In genomic region chr1:63274371-63274770, GRCh38 we compare ENCODE assay signal across 3 cellular contexts.
TF ChIP-seq lines count a peak whose summit lies in the region.

No MANE protein-coding gene starts in this region.

TF ChIP-seq in HepG2, 621 proteins besides CTCF, POLR2A, EP300 and RAD21:
- peak; percentile 80 to 91 for TF ChIP-seq MAFK (conservative IDR thresholded peaks at IDR 0.05 in 1 of 2, IDR thresholded peaks at IDR 0.05 in 1 of 2; ENCODE audit: low read length in 2 of 2)
- TF ChIP-seq ZNF34 (CRISPR knock-in tag; IDR thresholded peaks at IDR 0.05; ENCODE audit: borderline replicate concordance) = no peak
- peak; percentile 87 for TF ChIP-seq MAFF (IDR thresholded peaks at IDR 0.05; ENCODE audit: low read depth, low read length)
TF ChIP-seq in HepG2: peak in this region for 2.

TF ChIP-seq in IMR-90, 13 proteins besides CTCF, POLR2A, EP300 and RAD21:
- peak; percentile 86 for TF ChIP-seq MAFK (IDR thresholded peaks at IDR 0.05; ENCODE audit: low read depth, low read length)
- TF ChIP-seq CEBPB (IDR thresholded peaks at IDR 0.05; ENCODE audit: low read depth, low read length) = no peak

TF ChIP-seq in K562, 482 proteins besides CTCF, POLR2A, EP300 and RAD21:
- TF ChIP-seq HMGXB4 (CRISPR knock-in tag; IDR thresholded peaks at IDR 0.05) (no peak), MAFK (IDR thresholded peaks at IDR 0.05; ENCODE audit: low read length) (peak; percentile 45; the same call in 1 of the 2 replicates), ZNF316 (IDR thresholded peaks at IDR 0.05) (peak; percentile 83), ATF3 (IDR thresholded peaks at IDR 0.05) (no peak), ATF3 (CRISPR knock-in tag; conservative IDR thresholded peaks at IDR 0.05) (no peak), C11orf30 (IDR thresholded peaks at IDR 0.05; ENCODE audit: low read depth) (peak; percentile 50), MAFG (tag; conservative IDR thresholded peaks at IDR 0.05) (peak; percentile 57), MAFF (IDR thresholded peaks at IDR 0.05; ENCODE audit: low read length) (peak; percentile 48), KDM4B (IDR thresholded peaks at IDR 0.05; ENCODE audit: borderline replicate concordance in 2 of 2, low read depth in 1 of 2) (no peak)
